ENCODE assay signal across 8 cellular contexts in genomic region chr9:129900263-129901041, GRCh38.
DNase-seq lines count a peak whose midpoint lies in the region; ATAC-seq and TF ChIP-seq lines count a peak whose summit lies in the region.

No MANE protein-coding gene starts in this region.

- DNase-seq in natural killer cell treated with Interleukin-12 subunit alpha and Interleukin-12 subunit beta and Interleukin-15 and Interleukin-18, amount 100 ng/mL, for 72 hours (ENCODE audit: low spot score) = no peak
- DNase-seq in natural killer cell (no peak), activated B cell treated with CpG ODN at 0.5 μM for 24 hours (peak; percentile 17), 8988T (no peak), mesothelial cell of epicardium (ENCODE audit: low spot score in 2 of 2, unreplicated experiment in 2 of 2) (no peak), D341Med (ENCODE audit: low spot score) (no peak)
- DNase-seq in effector CD8-positive, alpha-beta T cell (lab: John Stamatoyannopoulos, UW) = no peak

- no peaks in the 10 kb centered on the region for H3K9me3 Mint-ChIP-seq in natural killer cell treated with Interleukin-12 subunit alpha and Interleukin-12 subunit beta and Interleukin-15 and Interleukin-18, amount 100 ng/mL, for 72 hours
- H3K9me3 Mint-ChIP-seq in natural killer cell = no peaks in the 10 kb centered on the region
- no peaks in the 10 kb centered on the region for H3K9me3 Mint-ChIP-seq in activated B cell treated with CpG ODN at 0.5 μM for 24 hours
- no peaks in the 10 kb centered on the region for H3K9me3 Mint-ChIP-seq in mesothelial cell of epicardium

- no peak for TF ChIP-seq CTCF in natural killer cell (IDR thresholded peaks at IDR 0.05)
- TF ChIP-seq CTCF in activated B cell treated with CpG ODN at 0.5 μM for 24 hours (IDR thresholded peaks at IDR 0.05) = no peak
- no peak for TF ChIP-seq CTCF in mesothelial cell of epicardium (IDR thresholded peaks at IDR 0.05; ENCODE audit: unreplicated experiment)

- no peak overlapping the region for H3K4me3 Mint-ChIP-seq in natural killer cell treated with Interleukin-12 subunit alpha and Interleukin-12 subunit beta and Interleukin-15 and Interleukin-18, amount 100 ng/mL, for 72 hours
- H3K4me3 Mint-ChIP-seq in natural killer cell (no peak overlapping the region), activated B cell treated with CpG ODN at 0.5 μM for 24 hours (peak overlapping the region; percentile 52), mesothelial cell of epicardium (no peak overlapping the region)

- CTCF ChIA-PET in activated B cell treated with CpG ODN at 0.5 μM for 24 hours (lab: Charles Lee) = interaction anchor here (0.6 to 1.4 kb wide), 2 partner anchors 12 to 15 kb away, joined by 3 to 5 read pairs; no protein-coding TSS in a partner anchor

- intact Hi-C loops in natural killer cell (cut with micrococcal nuclease) = no loop called here
- intact Hi-C loops in activated B cell treated with CpG ODN at 0.5 μM for 24 hours (cut with micrococcal nuclease) = loop anchor here (1.0 to 5.0 kb wide), 2 partner anchors 12 to 337 kb away; no protein-coding TSS in a partner anchor

- H3K27ac Mint-ChIP-seq in natural killer cell treated with Interleukin-12 subunit alpha and Interleukin-12 subunit beta and Interleukin-15 and Interleukin-18, amount 100 ng/mL, for 72 hours = peak overlapping the region; percentile 43 to 78
- H3K27ac Mint-ChIP-seq in natural killer cell = peak overlapping the region in 1 of 2 donors; percentile 46
- peak overlapping the region; percentile 82 for H3K27ac Mint-ChIP-seq in activated B cell treated with CpG ODN at 0.5 μM for 24 hours
- H3K27ac Mint-ChIP-seq in mesothelial cell of epicardium = no peak overlapping the region

- H3K27me3 Mint-ChIP-seq in natural killer cell treated with Interleukin-12 subunit alpha and Interleukin-12 subunit beta and Interleukin-15 and Interleukin-18, amount 100 ng/mL, for 72 hours = no peaks in the 10 kb centered on the region
- H3K27me3 Mint-ChIP-seq in natural killer cell (ENCODE audit: low read depth in 2 of 2) (no peaks in the 10 kb centered on the region), activated B cell treated with CpG ODN at 0.5 μM for 24 hours (no peaks in the 10 kb centered on the region), mesothelial cell of epicardium (ENCODE audit: low read depth) (no peaks in the 10 kb centered on the region)

- H3K4me1 Mint-ChIP-seq in natural killer cell treated with Interleukin-12 subunit alpha and Interleukin-12 subunit beta and Interleukin-15 and Interleukin-18, amount 100 ng/mL, for 72 hours (ENCODE audit: low read depth in 2 of 2) = peaks cover 13 to 33% of the 10 kb centered on the region in 2 donors
- H3K4me1 Mint-ChIP-seq in natural killer cell (peaks cover 15 to 35% of the 10 kb centered on the region in 2 donors), activated B cell treated with CpG ODN at 0.5 μM for 24 hours (peaks cover 70% of the 10 kb centered on the region), mesothelial cell of epicardium (no peaks in the 10 kb centered on the region)

- peaks cover 35% of the 10 kb centered on the region for H3K36me3 Mint-ChIP-seq in natural killer cell treated with Interleukin-12 subunit alpha and Interleukin-12 subunit beta and Interleukin-15 and Interleukin-18, amount 100 ng/mL, for 72 hours
- H3K36me3 Mint-ChIP-seq in natural killer cell = peaks cover 15% of the 10 kb centered on the region
- peaks cover 93% of the 10 kb centered on the region for H3K36me3 Mint-ChIP-seq in activated B cell treated with CpG ODN at 0.5 μM for 24 hours (ENCODE audit: low read depth)
- peaks cover 48% of the 10 kb centered on the region for H3K36me3 Mint-ChIP-seq in mesothelial cell of epicardium

- POLR2A ChIA-PET in activated B cell treated with CpG ODN at 0.5 μM for 24 hours (lab: Charles Lee) = interaction anchor here (0.6 to 2.1 kb wide), 5 partner anchors 8 to 142 kb away, joined by 3 to 26 read pairs (median 4); partner anchors contain the start of gene FNBP1

- ATAC-seq in natural killer cell treated with Interleukin-12 subunit alpha and Interleukin-12 subunit beta and Interleukin-15 and Interleukin-18, amount 100 ng/mL, for 72 hours = no peak
- ATAC-seq in natural killer cell = no peak
- ATAC-seq in HG02885 (IDR thresholded peaks at IDR 0.05; ENCODE audit: poor library complexity, unreplicated experiment) = peak; percentile 81
- ATAC-seq in activated B cell treated with CpG ODN at 0.5 μM for 24 hours (ENCODE audit: low read depth) = peak; percentile 95

Comparison
In these comparisons a context has a peak if more than half of its experiments do, and no peak if none do; other contexts are left out.
1. ATAC-seq: peak in HG02885 (single experiment) and activated B cell treated with CpG ODN at 0.5 μM for 24 hours (single experiment); none in natural killer cell treated with Interleukin-12 subunit alpha and Interleukin-12 subunit beta and Interleukin-15 and Interleukin-18, amount 100 ng/mL, for 72 hours (0 of 2) and natural killer cell (0 of 3).